18 cellular contexts compared by ENCODE assay signal in the genomic region with DNA sequence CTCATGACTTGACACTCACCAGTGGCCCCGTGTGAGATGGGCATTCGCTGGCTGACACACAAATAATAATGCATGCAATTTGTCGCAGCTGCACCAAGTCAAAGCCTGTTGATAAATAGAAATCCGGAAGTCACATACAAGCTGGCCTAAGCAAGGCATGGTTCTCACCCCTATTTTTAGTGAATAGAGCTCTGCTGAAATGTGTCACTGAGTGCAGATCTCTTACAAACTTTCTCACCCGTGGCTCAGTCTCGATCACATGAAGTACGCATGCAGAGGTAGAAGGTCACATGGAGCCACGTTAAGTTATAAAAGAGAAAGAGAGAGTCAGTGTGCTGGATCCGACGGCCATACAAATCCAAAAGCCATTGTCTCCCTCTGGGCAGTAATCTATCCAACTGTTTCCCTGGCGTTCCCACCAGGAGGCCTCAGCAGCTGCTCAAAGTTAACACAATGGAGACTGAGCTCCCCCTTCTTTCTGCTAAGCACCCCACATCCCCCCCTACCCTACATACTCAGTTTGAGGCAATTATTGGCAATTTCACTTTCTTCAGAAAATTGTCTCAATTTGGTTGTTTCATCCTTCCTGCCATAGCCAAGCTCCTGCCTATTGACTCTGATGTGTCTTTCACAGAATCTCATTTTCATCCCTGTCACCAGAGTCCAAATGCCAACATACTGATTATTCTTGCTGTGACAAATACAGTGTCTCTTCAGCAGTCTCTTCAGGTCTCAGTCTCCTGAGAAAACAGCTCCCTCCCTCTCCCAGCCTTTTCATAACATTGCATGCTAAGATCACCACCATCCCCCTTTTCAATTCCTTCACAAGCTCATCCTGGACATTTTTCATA.
"Had no signal": no experiment of that assay in that cellular context is flagged by ENCODE, and none has a peak within 500 bp of the region (broad histone marks: within the 10 kb centered on the region; RNA-seq: fewer than 3 reads in every experiment).

No MANE protein-coding gene starts in this region.

- H3K4me3 ChIP-seq: ascending aorta, left ventricle myocardium inferior, prostate gland, testis had no signal

- DNase-seq: activated CD4-positive, alpha-beta T cell treated with anti-CD3 and anti-CD28 coated beads for 36 hours; activated CD8-positive, alpha-beta T cell treated with anti-CD3 and anti-CD28 coated beads, Interleukin-2, amount 10 ng/mL, durations not matched to agents 7 days and 5 days; activated naive CD4-positive, alpha-beta T cell; activated naive CD8-positive, alpha-beta T cell treated with anti-CD3 and anti-CD28 coated beads, Interleukin-2, amount 50 U/mL, for 24 hours; foreskin keratinocyte; head of caudate nucleus; kidney; left ventricle myocardium inferior; stimulated activated CD4-positive, alpha-beta T cell treated with anti-CD3 and anti-CD28 coated beads, Interleukin-15, amount 100 ng/mL, for 24 hours; stimulated activated CD4-positive, alpha-beta T cell treated with anti-CD3 and anti-CD28 coated beads, Interleukin-4, amount 100 ng/mL, for 24 hours; stimulated activated naive CD8-positive, alpha-beta T cell treated with anti-CD3 and anti-CD28 coated beads, Interleukin-15, amount 100 ng/mL, for 72 hours; T-cell; testis had no signal

- H3K36me3 Mint-ChIP-seq: T-cell had no signal

- H3K27me3 ChIP-seq: ascending aorta, foreskin keratinocyte, neutrophil, testis had no signal

- H3K9me3 ChIP-seq: ascending aorta, left ventricle myocardium inferior, neutrophil, prostate gland, testis had no signal

- H3K27ac Mint-ChIP-seq: activated CD4-positive, alpha-beta T cell treated with anti-CD3 and anti-CD28 coated beads for 36 hours; activated CD8-positive, alpha-beta T cell treated with anti-CD3 and anti-CD28 coated beads, Interleukin-2, amount 10 ng/mL, durations not matched to agents 7 days and 5 days; activated naive CD8-positive, alpha-beta T cell treated with anti-CD3 and anti-CD28 coated beads, Interleukin-2, amount 50 U/mL, for 24 hours; activated T-helper 1 cell treated with anti-CD3 and anti-CD28 coated beads, Interleukin-12 subunit alpha, Interleukin-12 subunit beta, Interleukin-2, Interleukin-4 antibody, amounts not matched to agents 30 ng/mL and 10 ng/mL and 1 ng/mL, durations not matched to agents 14 hours and 24 hours and 36 hours; stimulated activated naive CD8-positive, alpha-beta T cell treated with anti-CD3 and anti-CD28 coated beads, Interleukin-15, amount 100 ng/mL, for 72 hours; T-cell had no signal

- H3K9me3 Mint-ChIP-seq: activated naive CD8-positive, alpha-beta T cell treated with anti-CD3 and anti-CD28 coated beads, Interleukin-2, amount 50 U/mL, for 24 hours; activated T-helper 1 cell treated with anti-CD3 and anti-CD28 coated beads, Interleukin-12 subunit alpha, Interleukin-12 subunit beta, Interleukin-2, Interleukin-4 antibody, amounts not matched to agents 30 ng/mL and 10 ng/mL and 1 ng/mL, durations not matched to agents 14 hours and 24 hours and 36 hours; stimulated activated naive CD8-positive, alpha-beta T cell treated with anti-CD3 and anti-CD28 coated beads, Interleukin-15, amount 100 ng/mL, for 72 hours; T-cell had no signal

- H3K27ac ChIP-seq: ascending aorta, foreskin keratinocyte, left ventricle myocardium inferior, neutrophil, prostate gland, testis, VCaP had no signal

- H3K4me1 ChIP-seq: ascending aorta, prostate gland, testis had no signal

- H3K4me1 Mint-ChIP-seq: activated CD4-positive, alpha-beta T cell treated with anti-CD3 and anti-CD28 coated beads for 36 hours; activated naive CD8-positive, alpha-beta T cell treated with anti-CD3 and anti-CD28 coated beads, Interleukin-2, amount 50 U/mL, for 24 hours; stimulated activated naive CD8-positive, alpha-beta T cell treated with anti-CD3 and anti-CD28 coated beads, Interleukin-15, amount 100 ng/mL, for 72 hours; T-cell had no signal

- H3K36me3 ChIP-seq: ascending aorta, left ventricle myocardium inferior, neutrophil, prostate gland had no signal

- H3K4me3 Mint-ChIP-seq: activated CD4-positive, alpha-beta T cell treated with anti-CD3 and anti-CD28 coated beads for 36 hours; activated CD8-positive, alpha-beta T cell treated with anti-CD3 and anti-CD28 coated beads, Interleukin-2, amount 10 ng/mL, durations not matched to agents 7 days and 5 days; activated naive CD8-positive, alpha-beta T cell treated with anti-CD3 and anti-CD28 coated beads, Interleukin-2, amount 50 U/mL, for 24 hours; activated T-helper 1 cell treated with anti-CD3 and anti-CD28 coated beads, Interleukin-12 subunit alpha, Interleukin-12 subunit beta, Interleukin-2, Interleukin-4 antibody, amounts not matched to agents 30 ng/mL and 10 ng/mL and 1 ng/mL, durations not matched to agents 14 hours and 24 hours and 36 hours; stimulated activated naive CD8-positive, alpha-beta T cell treated with anti-CD3 and anti-CD28 coated beads, Interleukin-15, amount 100 ng/mL, for 72 hours; T-cell had no signal

- H3K27me3 Mint-ChIP-seq: activated naive CD8-positive, alpha-beta T cell treated with anti-CD3 and anti-CD28 coated beads, Interleukin-2, amount 50 U/mL, for 24 hours; stimulated activated naive CD8-positive, alpha-beta T cell treated with anti-CD3 and anti-CD28 coated beads, Interleukin-15, amount 100 ng/mL, for 72 hours; T-cell had no signal
